Comparison of ENCODE assay signal across 17 cellular contexts in genomic region chr4:43587746-43588145, GRCh38.
DNase-seq lines count a peak whose midpoint lies in the region; ATAC-seq and TF ChIP-seq lines count a peak whose summit lies in the region.
"Had no signal": no experiment of that assay in that cellular context is flagged by ENCODE, and none has a peak within 500 bp of the region (broad histone marks: within the 10 kb centered on the region; RNA-seq: fewer than 3 reads in every experiment).

No MANE protein-coding gene starts in this region.

- no peak overlapping the region for H2AFZ ChIP-seq in SK-N-SH (ENCODE audit: low read depth)
- H2AFZ ChIP-seq: GM23248 had no signal

- 4% methylated on average over 8 of the region's 8 CpGs for WGBS in SK-N-SH (ENCODE audit: low lambda C conversion rate)

- H4K20me1 ChIP-seq in SK-N-SH (ENCODE audit: insufficient read depth), result no peaks in the 10 kb centered on the region
- H4K20me1 ChIP-seq: BLaER1 had no signal

- no peaks in the 10 kb centered on the region for H3K27me3 ChIP-seq in SK-N-SH (ENCODE audit: insufficient read depth)
- H3K27me3 ChIP-seq in gastrocnemius medialis, result no peaks in the 10 kb centered on the region
- H3K27me3 ChIP-seq: BLaER1 had no signal

- H3K4me1 ChIP-seq in SK-N-SH (ENCODE audit: control insufficient read depth in 1 of 2, insufficient read depth in 2 of 2, low read depth in 1 of 2, low read length in 1 of 2) (no peaks in the 10 kb centered on the region), gastrocnemius medialis (no peaks in the 10 kb centered on the region)
- H3K4me1 ChIP-seq: BLaER1 had no signal

- H3K9me3 ChIP-seq in SK-N-SH (no peaks in the 10 kb centered on the region), gastrocnemius medialis (no peaks in the 10 kb centered on the region)
- H3K9me3 ChIP-seq: BLaER1 had no signal

- no peak overlapping the region for H3K9ac ChIP-seq in SK-N-SH
- H3K9ac ChIP-seq: BLaER1, GM23248 had no signal

- CTCF ChIA-PET in SK-N-SH (lab: Yijun Ruan, JAX), result no interaction called here

- no peaks in the 10 kb centered on the region for H3K79me2 ChIP-seq in SK-N-SH (ENCODE audit: insufficient read depth)

- no peaks in the 10 kb centered on the region for H3K9me2 ChIP-seq in SK-N-SH

- ATAC-seq in SK-N-SH treated with all-trans-retinoic acid at 6 μM for 48 hours (no peak), gastrocnemius medialis (no peak)
- ATAC-seq: GM12878, HCT116 had no signal

- POLR2A ChIA-PET in SK-N-SH (lab: Yijun Ruan, JAX), result no interaction called here

- TF ChIP-seq POLR2A in gastrocnemius medialis (IDR thresholded peaks at IDR 0.05), result no peak

- in situ Hi-C loops in gastrocnemius medialis (cut with MboI; ENCODE audit: low sequenced_read_pairs in 4 of 4), result no loop called here

- TF ChIP-seq EP300 in SK-N-SH (IDR thresholded peaks at IDR 0.05; ENCODE audit: borderline replicate concordance in 1 of 2, low read depth in 1 of 2, low read length in 1 of 2), result no peak

- H3F3A ChIP-seq in SK-N-SH (replicated peaks; ENCODE audit: insufficient read depth), result no peaks in the 10 kb centered on the region

- H3K36me3 ChIP-seq in SK-N-SH (replicated peaks in 1 of 2; ENCODE audit: control insufficient read depth in 1 of 2, insufficient read depth in 2 of 2, low read length in 1 of 2) (no peaks in the 10 kb centered on the region), gastrocnemius medialis (no peaks in the 10 kb centered on the region)
- H3K36me3 ChIP-seq: BLaER1 had no signal

- TF ChIP-seq CTCF in SK-N-SH (IDR thresholded peaks at IDR 0.05), result no peak
- TF ChIP-seq CTCF in fibroblast of pulmonary artery (IDR thresholded peaks at IDR 0.05; ENCODE audit: low read length, missing control alignments), result no peak
- no peak for TF ChIP-seq CTCF in gastrocnemius medialis (IDR thresholded peaks at IDR 0.05 in 4 of 5, conservative IDR thresholded peaks at IDR 0.05 in 1 of 5)

- no peak overlapping the region for H3K4me2 ChIP-seq in SK-N-SH
- H3K4me2 ChIP-seq: BLaER1 had no signal

- intact Hi-C loops in gastrocnemius medialis (cut with DNase I; ENCODE audit: low total_unique reads), result no loop called here

- H3K4me3 ChIP-seq in SK-N-SH (ENCODE audit: low read depth in 2 of 2, low read length in 1 of 2), result no peak overlapping the region
- no peak overlapping the region for H3K4me3 ChIP-seq in fibroblast of pulmonary artery (replicated peaks; ENCODE audit: low read depth, low read length)
- no peak overlapping the region for H3K4me3 ChIP-seq in gastrocnemius medialis
- H3K4me3 ChIP-seq: BLaER1, GM12878, GM23248 had no signal

- no peak for DNase-seq in SK-N-SH
- DNase-seq in amniotic epithelial cell (ENCODE audit: low read depth), result peak; percentile 46
- DNase-seq in fibroblast of pulmonary artery (ENCODE audit: low read depth), result peak; percentile 17
- no peak for DNase-seq in substantia nigra (lab: John Stamatoyannopoulos, UW)
- no peak for DNase-seq in gastrocnemius medialis
- DNase-seq in COR-L47 (lab: John Stamatoyannopoulos, UW), result no peak
- DNase-seq: AML-193; Calu3; CD4-positive, CD25-positive, alpha-beta regulatory T cell; DMS 273 treated with DMSO at 0.1 percent for 48 hours; GM23248; IMR-90 had no signal

- no peak overlapping the region for H3K27ac ChIP-seq in SK-N-SH (ENCODE audit: low read depth in 2 of 2, low read length in 1 of 2)
- H3K27ac ChIP-seq in substantia nigra (ENCODE audit: low read depth, low read length, poor library complexity, severe bottlenecking), result no peak overlapping the region
- H3K27ac ChIP-seq in gastrocnemius medialis, result no peak overlapping the region
- H3K27ac ChIP-seq: 22Rv1, BLaER1, GM23248 had no signal

- no peak for TF ChIP-seq RAD21 in SK-N-SH (IDR thresholded peaks at IDR 0.05; ENCODE audit: low read length)

TF ChIP-seq in SK-N-SH treated with all-trans-retinoic acid at 6 μM for 48 hours, 23 proteins besides CTCF, POLR2A, EP300 and RAD21:
- TF ChIP-seq, protein P1, sequence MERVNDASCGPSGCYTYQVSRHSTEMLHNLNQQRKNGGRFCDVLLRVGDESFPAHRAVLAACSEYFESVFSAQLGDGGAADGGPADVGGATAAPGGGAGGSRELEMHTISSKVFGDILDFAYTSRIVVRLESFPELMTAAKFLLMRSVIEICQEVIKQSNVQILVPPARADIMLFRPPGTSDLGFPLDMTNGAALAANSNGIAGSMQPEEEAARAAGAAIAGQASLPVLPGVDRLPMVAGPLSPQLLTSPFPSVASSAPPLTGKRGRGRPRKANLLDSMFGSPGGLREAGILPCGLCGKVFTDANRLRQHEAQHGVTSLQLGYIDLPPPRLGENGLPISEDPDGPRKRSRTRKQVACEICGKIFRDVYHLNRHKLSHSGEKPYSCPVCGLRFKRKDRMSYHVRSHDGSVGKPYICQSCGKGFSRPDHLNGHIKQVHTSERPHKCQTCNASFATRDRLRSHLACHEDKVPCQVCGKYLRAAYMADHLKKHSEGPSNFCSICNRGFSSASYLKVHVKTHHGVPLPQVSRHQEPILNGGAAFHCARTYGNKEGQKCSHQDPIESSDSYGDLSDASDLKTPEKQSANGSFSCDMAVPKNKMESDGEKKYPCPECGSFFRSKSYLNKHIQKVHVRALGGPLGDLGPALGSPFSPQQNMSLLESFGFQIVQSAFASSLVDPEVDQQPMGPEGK (CRISPR knock-in tag; IDR thresholded peaks at IDR 0.05; ENCODE audit: borderline replicate concordance), result no peak
- TF ChIP-seq TOX (CRISPR knock-in tag; IDR thresholded peaks at IDR 0.05; ENCODE audit: borderline replicate concordance), result peak; percentile 47; the same call in 1 of the 2 replicates
- TF ChIP-seq ZFP30 (CRISPR knock-in tag; IDR thresholded peaks at IDR 0.05), result no peak
- TF ChIP-seq, protein P2, sequence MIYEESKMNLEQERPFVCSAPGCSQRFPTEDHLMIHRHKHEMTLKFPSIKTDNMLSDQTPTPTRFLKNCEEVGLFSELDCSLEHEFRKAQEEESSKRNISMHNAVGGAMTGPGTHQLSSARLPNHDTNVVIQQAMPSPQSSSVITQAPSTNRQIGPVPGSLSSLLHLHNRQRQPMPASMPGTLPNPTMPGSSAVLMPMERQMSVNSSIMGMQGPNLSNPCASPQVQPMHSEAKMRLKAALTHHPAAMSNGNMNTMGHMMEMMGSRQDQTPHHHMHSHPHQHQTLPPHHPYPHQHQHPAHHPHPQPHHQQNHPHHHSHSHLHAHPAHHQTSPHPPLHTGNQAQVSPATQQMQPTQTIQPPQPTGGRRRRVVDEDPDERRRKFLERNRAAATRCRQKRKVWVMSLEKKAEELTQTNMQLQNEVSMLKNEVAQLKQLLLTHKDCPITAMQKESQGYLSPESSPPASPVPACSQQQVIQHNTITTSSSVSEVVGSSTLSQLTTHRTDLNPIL (CRISPR knock-in tag; IDR thresholded peaks at IDR 0.05; ENCODE audit: low read depth), result no peak

TF ChIP-seq in SK-N-SH, 30 proteins besides CTCF, POLR2A, EP300 and RAD21:
- TF ChIP-seq ELF1 (IDR thresholded peaks at IDR 0.05) (no peak), REST (IDR thresholded peaks at IDR 0.05; ENCODE audit: low read depth, low read length) (no peak)

Comparison
In these comparisons a context has a peak if more than half of its experiments do, and no peak if none do; other contexts are left out.
1. DNase-seq: peak in amniotic epithelial cell (single experiment) and fibroblast of pulmonary artery (single experiment); none in SK-N-SH (single experiment), substantia nigra (0 of 49), gastrocnemius medialis (0 of 2) and COR-L47 (single experiment).